In genomic region chr16:48053346-48053745, GRCh38 we compare ENCODE assay signal across 8 cellular contexts.
A peak's percentile ranks its signal among the peaks of the same experiment; 100 is the strongest.
DNase-seq lines count a peak whose midpoint lies in the region; ATAC-seq and TF ChIP-seq lines count a peak whose summit lies in the region.

No MANE protein-coding gene starts in this region.

- no peak overlapping the region for H3K23ac ChIP-seq in neuronal stem cell (ENCODE audit: low read depth, low read length, poor library complexity)

- H3K9me2 ChIP-seq in PC-9 (ENCODE audit: insufficient read depth), result no peaks in the 10 kb centered on the region

- H3K9me3 ChIP-seq in PC-9 (ENCODE audit: insufficient read depth, low read depth) (no peaks in the 10 kb centered on the region), fibroblast of lung (ENCODE audit: control insufficient read depth, insufficient read depth, low read depth, low read length) (no peaks in the 10 kb centered on the region), neuronal stem cell (replicated peaks in 1 of 2; ENCODE audit: control insufficient read depth in 2 of 2, insufficient read depth in 1 of 2, low read depth in 1 of 2, low read length in 2 of 2) (no peaks in the 10 kb centered on the region)

- H3K4ac ChIP-seq in neuronal stem cell (ENCODE audit: low read length), result no peak overlapping the region

- H3K79me2 ChIP-seq in PC-9 (ENCODE audit: low read depth), result no peaks in the 10 kb centered on the region
- H3K79me2 ChIP-seq in fibroblast of lung (ENCODE audit: control insufficient read depth, insufficient read depth, low read length), result no peaks in the 10 kb centered on the region

- BruUV-seq in PC-9 (replicated peaks; lab: Mats Ljungman, UMichigan), result no TSS peak

- H4K20me1 ChIP-seq in PC-9 (ENCODE audit: insufficient read depth) (no peaks in the 10 kb centered on the region), fibroblast of lung (ENCODE audit: control insufficient read depth, extremely low read depth, insufficient read depth, low read length) (no peaks in the 10 kb centered on the region)

- peaks cover 9% of the 10 kb centered on the region; the same call in 1 of the 2 replicates for H3F3A ChIP-seq in PC-9 (ENCODE audit: insufficient read depth, low read depth)

- H3K36me3 ChIP-seq in PC-9 (ENCODE audit: low read depth) (no peaks in the 10 kb centered on the region), fibroblast of lung (ENCODE audit: control insufficient read depth, insufficient read depth, low read length) (no peaks in the 10 kb centered on the region), neuronal stem cell (replicated peaks in 1 of 2; ENCODE audit: control insufficient read depth in 2 of 2, insufficient read depth in 2 of 2, low read length in 2 of 2) (no peaks in the 10 kb centered on the region)

- CTCF ChIA-PET in PC-9 (lab: Charles Lee), result interaction anchor here (0.6 to 1.0 kb wide), 4 partner anchors 28 to 548 kb away, joined by 3 to 6 read pairs (median 4); no protein-coding TSS in a partner anchor

- H2BK15ac ChIP-seq in neuronal stem cell (ENCODE audit: low read length), result no peak overlapping the region

- no peaks in the 10 kb centered on the region for H3K79me1 ChIP-seq in neuronal stem cell (ENCODE audit: low read depth, low read length)

- TF ChIP-seq CTCF in PC-9 (conservative IDR thresholded peaks at IDR 0.05) (no peak), fibroblast of lung (conservative IDR thresholded peaks at IDR 0.05 in 1 of 2, IDR thresholded peaks at IDR 0.05 in 1 of 2; ENCODE audit: low read depth in 1 of 2, low read length in 2 of 2) (no peak)

- H3K27ac ChIP-seq in PC-9 (peak overlapping the region; percentile 25), fibroblast of lung (ENCODE audit: insufficient read depth, low read length) (no peak overlapping the region), neuronal stem cell (replicated peaks; ENCODE audit: low read length) (no peak overlapping the region)

- no peak overlapping the region for H2BK12ac ChIP-seq in neuronal stem cell (ENCODE audit: low read length)

- no peak overlapping the region for H4K8ac ChIP-seq in neuronal stem cell (ENCODE audit: low read depth, low read length)

- no peak overlapping the region for H3K18ac ChIP-seq in neuronal stem cell (ENCODE audit: low read length)

- H2AK5ac ChIP-seq in neuronal stem cell (ENCODE audit: low read depth, low read length), result no peak overlapping the region

- ATAC-seq in HG02642 (IDR thresholded peaks at IDR 0.05; ENCODE audit: poor library complexity, unreplicated experiment), result no peak
- no peak for ATAC-seq in HG03196 (IDR thresholded peaks at IDR 0.05; ENCODE audit: unreplicated experiment)
- no peak for ATAC-seq in GM21723 (IDR thresholded peaks at IDR 0.05; ENCODE audit: unreplicated experiment)

- H3K4me3 ChIP-seq in PC-9 (no peak overlapping the region), fibroblast of lung (replicated peaks in 1 of 4; ENCODE audit: control extremely low read depth in 1 of 4, insufficient read depth in 1 of 4, low read depth in 3 of 4, low read length in 4 of 4) (no peak overlapping the region), neuronal stem cell (ENCODE audit: low read length in 2 of 2) (no peak overlapping the region)

- no peaks in the 10 kb centered on the region; the same call in 1 of the 2 replicates for H3K27me3 ChIP-seq in PC-9 (ENCODE audit: insufficient read depth, low read depth)
- H3K27me3 ChIP-seq in fibroblast of lung (ENCODE audit: control insufficient read depth, insufficient read depth, low read length), result peaks cover 3% of the 10 kb centered on the region
- H3K27me3 ChIP-seq in neuronal stem cell (ENCODE audit: control insufficient read depth in 3 of 3, insufficient read depth in 3 of 3, low read depth in 1 of 3, low read length in 3 of 3), result peaks cover 0 to 4% (median 0%) of the 10 kb centered on the region in 3 experiments

- H2BK5ac ChIP-seq in neuronal stem cell (ENCODE audit: low read length), result no peak overlapping the region

- DNase-seq in EH (ENCODE audit: low read depth) (peak; percentile 81), PC-9 (peak; percentile 73 to 77), fibroblast of lung (ENCODE audit: low read depth in 2 of 2) (peak; percentile 56 to 82), neuronal stem cell (ENCODE audit: low spot score) (peak; percentile 36), HPDE6-E6E7 (ENCODE audit: extremely low spot score) (no peak)

- H4K91ac ChIP-seq in neuronal stem cell (ENCODE audit: low read depth, low read length, poor library complexity), result no peak overlapping the region

- H3K4me2 ChIP-seq in PC-9 (peak overlapping the region; percentile 52), fibroblast of lung (ENCODE audit: extremely low read depth, insufficient read depth, low read length) (no peak overlapping the region), neuronal stem cell (ENCODE audit: insufficient read depth, low read length, poor library complexity, severe bottlenecking) (no peak overlapping the region)

- no peak overlapping the region for H2AFZ ChIP-seq in PC-9
- no peak overlapping the region for H2AFZ ChIP-seq in fibroblast of lung (ENCODE audit: low read length)
- H2AFZ ChIP-seq in neuronal stem cell (ENCODE audit: low read length), result no peak overlapping the region

- H3K9ac ChIP-seq in fibroblast of lung (ENCODE audit: insufficient read depth, low read length) (no peak overlapping the region), neuronal stem cell (ENCODE audit: low read depth, low read length, poor library complexity) (no peak overlapping the region)

- POLR2A ChIA-PET in PC-9 (lab: Charles Lee; ENCODE audit: unreplicated experiment), result interaction anchor here (0.6 to 1.0 kb wide), 2 partner anchors 431 to 592 kb away, joined by 3 to 8 read pairs; partner anchors contain the start of gene PHKB

- no peak overlapping the region for H2BK120ac ChIP-seq in neuronal stem cell (ENCODE audit: low read depth, low read length)

- no peak overlapping the region for H3K14ac ChIP-seq in neuronal stem cell (ENCODE audit: low read length)

- no CpG with 5 or more reads among the region's 5 CpGs for WGBS in neuronal stem cell (ENCODE audit: extremely low coverage in 2 of 2, insufficient read length in 2 of 2, insufficient replicate concordance in 1 of 2), 2 donors

- intact Hi-C loops in PC-9 (cut with micrococcal nuclease; ENCODE audit: unreplicated experiment), result loop anchor here (5.0 to 10.0 kb wide), 5 partner anchors 104 to 589 kb away; partner anchors contain the start of genes ABCC12, ITFG1 and PHKB

- H3K4me1 ChIP-seq in PC-9 (replicated peaks; ENCODE audit: insufficient read depth) (peaks cover 19% of the 10 kb centered on the region), fibroblast of lung (ENCODE audit: control insufficient read depth, extremely low read depth, insufficient read depth, low read length) (no peaks in the 10 kb centered on the region), neuronal stem cell (ENCODE audit: control insufficient read depth in 2 of 2, insufficient read depth in 1 of 2, low read depth in 1 of 2, low read length in 2 of 2) (peaks cover 0 to 10% of the 10 kb centered on the region in 2 donors)
